ENCODE assay signal across 22 cellular contexts in genomic region chr7:4461511-4461910, GRCh38.
DNase-seq lines count a peak whose midpoint lies in the region; ATAC-seq and TF ChIP-seq lines count a peak whose summit lies in the region.
"Had no signal": no experiment of that assay in that cellular context is flagged by ENCODE, and none has a peak within 500 bp of the region (broad histone marks: within the 10 kb centered on the region; RNA-seq: fewer than 3 reads in every experiment).

No MANE protein-coding gene starts in this region.

- H3K4me3 Mint-ChIP-seq in GM23338: no peak overlapping the region
- H3K4me3 Mint-ChIP-seq: CD8-positive, alpha-beta memory T cell had no signal

- BruUV-seq in A673 (replicated peaks; lab: Mats Ljungman, UMichigan): no TSS peak

- H3K4me2 ChIP-seq in GM23338: no peak overlapping the region
- H3K4me2 ChIP-seq: BLaER1 had no signal

- H2AFZ ChIP-seq in GM23338: peak overlapping the region; percentile 15; the same call in 1 of the 2 replicates

- H3K4me1 ChIP-seq in GM23338 (ENCODE audit: insufficient read depth) (peaks cover 4% of the 10 kb centered on the region; the same call in 1 of the 2 replicates), A673 (ENCODE audit: insufficient read depth, low read length, poor library complexity, severe bottlenecking) (no peaks in the 10 kb centered on the region)
- H3K4me1 ChIP-seq: BLaER1 had no signal

- intact Hi-C loops in A673 (cut with micrococcal nuclease; ENCODE audit: unreplicated experiment): no loop called here

- DNase-seq in GM23338 (ENCODE audit: low spot score): no peak
- peak; percentile 81 for DNase-seq in NOMO-1 treated with dmso at 0.1 percent for 144 hours (lab: John Stamatoyannopoulos, UW; ENCODE audit: unreplicated experiment)
- DNase-seq in hippocampal formation (lab: John Stamatoyannopoulos, UW): peak; percentile 8 to 18
- peak; percentile 45 for DNase-seq in putamen (ENCODE audit: low spot score)
- no peak for DNase-seq in NCI-H1436 treated with DMSO at 0.1 percent for 48 hours (lab: John Stamatoyannopoulos, UW)
- DNase-seq in HEK293T (ENCODE audit: extremely low spot score): no peak
- no peak for DNase-seq in A673 (ENCODE audit: low spot score)
- no peak for DNase-seq in DMS153 (lab: John Stamatoyannopoulos, UW)
- DNase-seq: Calu3; CD8-positive, alpha-beta memory T cell; KBM-7; MM.1S; NCI-H1092; NCI-H2029 treated with DMSO at 0.1 percent for 48 hours; NCI-H345; NCI-H524; NCI-H82; T-helper 1 cell had no signal

- H3F3A ChIP-seq in GM23338 (replicated peaks; ENCODE audit: low read depth): no peaks in the 10 kb centered on the region

- H3K9me3 ChIP-seq in A673 (ENCODE audit: low read depth, low read length, poor library complexity, severe bottlenecking): no peaks in the 10 kb centered on the region

- no peak overlapping the region for H3K27ac Mint-ChIP-seq in GM23338
- H3K27ac Mint-ChIP-seq: CD8-positive, alpha-beta memory T cell had no signal

- peaks cover 32% of the 10 kb centered on the region; the same call in 2 of the 3 replicates for H3K36me3 Mint-ChIP-seq in GM23338 (ENCODE audit: low read depth)
- H3K36me3 Mint-ChIP-seq: CD8-positive, alpha-beta memory T cell had no signal

- H3K36me3 ChIP-seq in GM23338 (ENCODE audit: insufficient read depth) (no peaks in the 10 kb centered on the region; the same call in 1 of the 2 replicates), A673 (ENCODE audit: insufficient read depth, low read length, poor library complexity, severe bottlenecking) (no peaks in the 10 kb centered on the region)
- H3K36me3 ChIP-seq: BLaER1 had no signal

- H3K4me3 ChIP-seq in GM23338 (no peak overlapping the region), A673 (ENCODE audit: low read depth, low read length, poor library complexity, severe bottlenecking) (no peak overlapping the region)
- H3K4me3 ChIP-seq: BLaER1 had no signal

- no peaks in the 10 kb centered on the region for H3K79me2 ChIP-seq in GM23338 (replicated peaks; ENCODE audit: insufficient read depth)

- TF ChIP-seq CTCF in GM23338 (conservative IDR thresholded peaks at IDR 0.05; ENCODE audit: low read depth in 2 of 2) (no peak), A673 (conservative IDR thresholded peaks at IDR 0.05; ENCODE audit: low read depth, low read length) (no peak)

- H3K9me2 ChIP-seq in GM23338 (ENCODE audit: insufficient read depth): no peaks in the 10 kb centered on the region

- CTCF ChIA-PET in HEK293T (lab: Yijun Ruan, JAX): no interaction called here
- CTCF ChIA-PET in A673 (lab: Charles Lee): no interaction called here

- no peak for ATAC-seq in GM23338
- ATAC-seq: HepG2, Panc1, SK-N-SH treated with all-trans-retinoic acid at 6 μM for 48 hours had no signal

- POLR2A ChIA-PET in HEK293T (lab: Yijun Ruan, JAX) (no interaction called here), A673 (lab: Charles Lee; ENCODE audit: low non-redundant PET) (no interaction called here)

- H3K27me3 ChIP-seq in GM23338 (ENCODE audit: insufficient read depth) (no peaks in the 10 kb centered on the region), A673 (replicated peaks; ENCODE audit: insufficient read depth, low read depth, low read length, poor library complexity) (peaks cover 16% of the 10 kb centered on the region)
- H3K27me3 ChIP-seq: BLaER1 had no signal

- no peak overlapping the region for H3K27ac ChIP-seq in GM23338 (ENCODE audit: low read depth)
- no peak overlapping the region for H3K27ac ChIP-seq in A673 (ENCODE audit: low read depth, low read length, poor library complexity, severe bottlenecking)
- H3K27ac ChIP-seq: BLaER1 had no signal

- peaks cover 82% of the 10 kb centered on the region for H3K9me3 Mint-ChIP-seq in GM23338

- no peaks in the 10 kb centered on the region for H4K20me1 ChIP-seq in GM23338 (replicated peaks; ENCODE audit: insufficient read depth)
- H4K20me1 ChIP-seq: BLaER1 had no signal

- H3K27me3 Mint-ChIP-seq in GM23338 (ENCODE audit: insufficient read depth, low read depth, poor library complexity): peaks cover 5% of the 10 kb centered on the region

- H3K4me1 Mint-ChIP-seq in GM23338: peaks cover 7% of the 10 kb centered on the region
- H3K4me1 Mint-ChIP-seq: CD8-positive, alpha-beta memory T cell had no signal

TF ChIP-seq in GM23338, 12 proteins besides CTCF, POLR2A, EP300 and RAD21:
- no peak for TF ChIP-seq EZH2 (IDR thresholded peaks at IDR 0.05; ENCODE audit: low read depth, unreplicated experiment)
- no peak for TF ChIP-seq EZH2phosphoT487 (IDR thresholded peaks at IDR 0.05; ENCODE audit: unreplicated experiment)
- no peak for TF ChIP-seq POLR2AphosphoS5 (IDR thresholded peaks at IDR 0.05; ENCODE audit: low read depth)
- TF ChIP-seq ZNF114 (CRISPR knock-in tag; IDR thresholded peaks at IDR 0.05): no peak

TF ChIP-seq in HEK293T, 16 proteins besides CTCF, POLR2A, EP300 and RAD21:
- no peak for TF ChIP-seq FOXK2 (IDR thresholded peaks at IDR 0.05)
- no peak for TF ChIP-seq ELF4 (IDR thresholded peaks at IDR 0.05)
- no peak for TF ChIP-seq NFRKB (IDR thresholded peaks at IDR 0.05)
- no peak for TF ChIP-seq FOXM1 (IDR thresholded peaks at IDR 0.05; ENCODE audit: borderline replicate concordance)
- no peak for TF ChIP-seq SUZ12 (IDR thresholded peaks at IDR 0.05)
- TF ChIP-seq TARDBP (IDR thresholded peaks at IDR 0.05): no peak
- no peak for TF ChIP-seq FOXA1 (IDR thresholded peaks at IDR 0.05)
- no peak for TF ChIP-seq PKNOX1 (IDR thresholded peaks at IDR 0.05)
- TF ChIP-seq ARNT (IDR thresholded peaks at IDR 0.05): no peak
- no peak for TF ChIP-seq L3MBTL2 (conservative IDR thresholded peaks at IDR 0.05)
- no peak for TF ChIP-seq HDGF (IDR thresholded peaks at IDR 0.05; ENCODE audit: borderline replicate concordance)
- no peak for TF ChIP-seq CTBP1 (IDR thresholded peaks at IDR 0.05; ENCODE audit: borderline replicate concordance)
- no peak for TF ChIP-seq SP1 (IDR thresholded peaks at IDR 0.05)

Comparison
In these comparisons a context has a peak if more than half of its experiments do, and no peak if none do; other contexts are left out.
1. DNase-seq: peak in NOMO-1 treated with dmso at 0.1 percent for 144 hours (single experiment), hippocampal formation (2 of 2) and putamen (single experiment); none in GM23338 (single experiment), NCI-H1436 treated with DMSO at 0.1 percent for 48 hours (single experiment), HEK293T (single experiment), A673 (single experiment) and DMS153 (single experiment).